In genomic region chr9:126869368-126869767, GRCh38 we compare ENCODE assay signal across 26 cellular contexts. TPM values are rescaled to one million over a fixed set of nuclear protein-coding genes. Genes with fewer than 3 reads are reported as not detected.
DNase-seq lines count a peak whose midpoint lies in the region; ATAC-seq and TF ChIP-seq lines count a peak whose summit lies in the region.
"Had no signal": no experiment of that assay in that cellular context is flagged by ENCODE, and none has a peak within 500 bp of the region (broad histone marks: within the 10 kb centered on the region; RNA-seq: fewer than 3 reads in every experiment).

No MANE protein-coding gene starts in this region.

- no peak for DNase-seq in SK-N-MC (ENCODE audit: low read depth, low spot score)
- peak; percentile 46 for DNase-seq in epithelial cell of esophagus (ENCODE audit: low read depth)
- no peak for DNase-seq in trophoblast cell
- no peak for DNase-seq in left ventricle myocardium superior
- DNase-seq in HK-2 (ENCODE audit: unreplicated experiment): no peak
- DNase-seq in SW 1271 (lab: John Stamatoyannopoulos, UW): no peak
- DNase-seq in hepatic stellate cell (ENCODE audit: low spot score): no peak
- DNase-seq: activated CD4-positive, alpha-beta T cell treated with anti-CD3 and anti-CD28 coated beads for 4 hours; activated gamma-delta T cell treated with Interleukin-2 at 50 U/mL for 16 hours; activated T-cell treated with anti-CD3 and anti-CD28 coated beads, Interleukin-2, amount 50 U/mL, for 48 hours; immature natural killer cell; mesenchymal stem cell; NCI-H1048; NCI-H2107; NCI-H345; NCI-H69; pancreas; PC-9; right cardiac atrium; Right ventricle myocardium superior; stimulated activated CD4-positive, alpha-beta T cell treated with anti-CD3 and anti-CD28 coated beads, Interleukin-12 subunit alpha, Interleukin-12 subunit beta, amount 100 ng/mL, for 4 hours; stimulated activated CD4-positive, alpha-beta T cell treated with anti-CD3 and anti-CD28 coated beads, Interleukin-2, amount 100 ng/mL, for 48 hours had no signal

- no peak overlapping the region for H3K4me2 ChIP-seq in trophoblast cell (ENCODE audit: low read length)
- H3K4me2 ChIP-seq: BLaER1, PC-9 had no signal

- no peak overlapping the region for H3K14ac ChIP-seq in trophoblast cell (ENCODE audit: low read length)

- H2BK5ac ChIP-seq in trophoblast cell (ENCODE audit: low read depth, low read length, poor library complexity): no peak overlapping the region

- no peak overlapping the region for H4K91ac ChIP-seq in trophoblast cell (ENCODE audit: low read depth, low read length)

- peaks cover 3% of the 10 kb centered on the region for H3K79me2 ChIP-seq in trophoblast cell (ENCODE audit: control insufficient read depth, insufficient read depth, low read length, poor library complexity)

- no peak overlapping the region for H3K9ac ChIP-seq in SK-N-MC (ENCODE audit: insufficient read length)
- no peak overlapping the region for H3K9ac ChIP-seq in trophoblast cell (ENCODE audit: low read length)
- H3K9ac ChIP-seq: BLaER1 had no signal

- H3K4ac ChIP-seq in trophoblast cell (ENCODE audit: low read depth, low read length): peak overlapping the region; percentile 89

- H3K23ac ChIP-seq in trophoblast cell (ENCODE audit: low read length): no peak overlapping the region

- H2BK12ac ChIP-seq in trophoblast cell (ENCODE audit: low read length): no peak overlapping the region

- H3K79me1 ChIP-seq in trophoblast cell (ENCODE audit: low read length): no peaks in the 10 kb centered on the region

- H2BK120ac ChIP-seq in trophoblast cell (ENCODE audit: insufficient read depth, low read length, poor library complexity): no peak overlapping the region

- no peak overlapping the region for H2AK5ac ChIP-seq in trophoblast cell (ENCODE audit: low read length)

- H3K27me3 ChIP-seq in trophoblast cell (ENCODE audit: insufficient read depth, low read length): no peaks in the 10 kb centered on the region
- H3K27me3 ChIP-seq: BLaER1, pancreas had no signal

- ATAC-seq in left ventricle myocardium superior: no peak
- ATAC-seq: left lobe of liver, pancreas, right cardiac atrium had no signal

- peak overlapping the region; percentile 11 for H3K18ac ChIP-seq in trophoblast cell (ENCODE audit: low read length)

- H3K9me3 ChIP-seq in HEK293 (ENCODE audit: control insufficient read depth, insufficient read depth, low read depth, low read length): no peaks in the 10 kb centered on the region
- H3K9me3 ChIP-seq in SK-N-MC (ENCODE audit: low read depth, low read length): no peaks in the 10 kb centered on the region
- H3K9me3 ChIP-seq in trophoblast cell (ENCODE audit: insufficient read depth, low read depth, low read length): no peaks in the 10 kb centered on the region
- H3K9me3 ChIP-seq: BLaER1, pancreas had no signal

- H4K8ac ChIP-seq in trophoblast cell (ENCODE audit: low read depth, low read length): no peak overlapping the region

- no peak overlapping the region for H4K12ac ChIP-seq in trophoblast cell (ENCODE audit: low read depth, low read length)

- H2AFZ ChIP-seq in trophoblast cell (ENCODE audit: insufficient read depth, low read length, poor library complexity): peak overlapping the region; percentile 6
- H2AFZ ChIP-seq: PC-9 had no signal

- CTCF ChIA-PET in HEK293 (lab: Yijun Ruan, JAX): interaction anchor here (0.6 to 1.5 kb wide), 3 partner anchors 10 to 66 kb away, joined by 3 to 7 read pairs (median 3); partner anchors contain the start of gene ZBTB34

- TF ChIP-seq CTCF in HEK293 (tag by site-specific recombination; IDR thresholded peaks at IDR 0.05) (no peak), epithelial cell of esophagus (IDR thresholded peaks at IDR 0.05; ENCODE audit: insufficient read depth, low read depth, low read length, missing control alignments) (no peak)

- no peak overlapping the region for H3K4me3 ChIP-seq in HEK293 (ENCODE audit: low read depth, low read length)
- no peak overlapping the region for H3K4me3 ChIP-seq in SK-N-MC
- H3K4me3 ChIP-seq in epithelial cell of esophagus (ENCODE audit: low read length): no peak overlapping the region
- H3K4me3 ChIP-seq in trophoblast cell (ENCODE audit: low read depth, low read length): no peak overlapping the region
- H3K4me3 ChIP-seq: BLaER1, pancreas, PC-9 had no signal

- H3K4me1 ChIP-seq in HEK293 (ENCODE audit: control insufficient read depth, insufficient read depth, low read length): no peaks in the 10 kb centered on the region
- peaks cover 2 to 5% of the 10 kb centered on the region in 2 experiments for H3K4me1 ChIP-seq in trophoblast cell (ENCODE audit: control insufficient read depth in 1 of 2, insufficient read depth in 2 of 2, low read length in 2 of 2)
- H3K4me1 ChIP-seq: pancreas had no signal

- H3K27ac ChIP-seq in HEK293 (ENCODE audit: extremely low read depth, low read depth, low read length) (no peak overlapping the region), SK-N-MC (peak overlapping the region; percentile 40; the same call in 1 of the 2 replicates), trophoblast cell (ENCODE audit: low read depth, low read length) (no peak overlapping the region)
- H3K27ac ChIP-seq: BLaER1, pancreas, PC-9, VCaP had no signal

- no CpG with 5 or more reads among the region's 7 CpGs for WGBS in trophoblast cell (ENCODE audit: extremely low coverage, insufficient coverage, insufficient read length)

- POLR2A ChIA-PET in HEK293 (lab: Yijun Ruan, JAX): interaction anchor here (0.6 to 1.0 kb wide), 2 partner anchors 9 to 65 kb away, joined by 3 to 4 read pairs; no protein-coding TSS in a partner anchor

- intact Hi-C loops in left ventricle myocardium superior (cut with micrococcal nuclease): no loop called here

- H3K36me3 ChIP-seq in HEK293 (ENCODE audit: control insufficient read depth in 2 of 2, insufficient read depth in 1 of 2, low read length in 2 of 2): peaks cover 0 to 30% of the 10 kb centered on the region in 2 experiments; a peak in 2 of 3 replicates
- peaks cover 42% of the 10 kb centered on the region for H3K36me3 ChIP-seq in SK-N-MC (ENCODE audit: insufficient read depth, low read length)
- peaks cover 14 to 18% of the 10 kb centered on the region in 2 experiments for H3K36me3 ChIP-seq in trophoblast cell (ENCODE audit: control insufficient read depth in 1 of 2, insufficient read depth in 2 of 2, low read length in 2 of 2)

TF ChIP-seq in HEK293, 187 proteins besides CTCF, POLR2A, EP300 and RAD21:
- TF ChIP-seq OSR2 (tag by site-specific recombination; IDR thresholded peaks at IDR 0.05): 0 out of 2 replicates have a peak, but pooled peaks have one; percentile 31
- peak; percentile 50 for TF ChIP-seq GLIS1 (tag by site-specific recombination; IDR thresholded peaks at IDR 0.05)
- TF ChIP-seq ZFHX2 (tag by site-specific recombination; conservative IDR thresholded peaks at IDR 0.05): peak; percentile 64
- peak; percentile 53 for TF ChIP-seq EGR2 (tag by site-specific recombination; IDR thresholded peaks at IDR 0.05; ENCODE audit: low read depth)
- TF ChIP-seq ZNF654 (tag by site-specific recombination; IDR thresholded peaks at IDR 0.05; ENCODE audit: low read depth): no peak
- no peak for TF ChIP-seq ZNF785 (tag by site-specific recombination; IDR thresholded peaks at IDR 0.05)
- TF ChIP-seq HOXD13 (CRISPR knock-in tag; IDR thresholded peaks at IDR 0.05; ENCODE audit: borderline replicate concordance): no peak
- TF ChIP-seq SCRT2 (tag by site-specific recombination; IDR thresholded peaks at IDR 0.05): no peak
- TF ChIP-seq KLF9 (tag by site-specific recombination; IDR thresholded peaks at IDR 0.05; ENCODE audit: low read depth): 0 out of 2 replicates have a peak, but pooled peaks have one; percentile 23
- TF ChIP-seq ZSCAN16 (tag by site-specific recombination; IDR thresholded peaks at IDR 0.05): no peak
- TF ChIP-seq ZEB2 (tag by site-specific recombination; IDR thresholded peaks at IDR 0.05): no peak
- no peak for TF ChIP-seq ZNF24 (tag by site-specific recombination; IDR thresholded peaks at IDR 0.05)
- peak; percentile 40 for TF ChIP-seq PRDM1 (tag by site-specific recombination; IDR thresholded peaks at IDR 0.05)
TF ChIP-seq in HEK293: peak in this region for 6.

RNA-seq across cellular contexts. Expression of gene ZBTB34, which starts 8.9 kb away (rescaled TPM):
- 9.6 and 9.9 TPM in 2 replicates for polyA plus RNA-seq in trophoblast cell (2013)
- 5.3 TPM for total RNA-seq in left ventricle myocardium superior

RNA-seq across cellular contexts. Expression of gene RALGPS1, which starts 45.2 kb away (rescaled TPM):
- 2.5 and 2.9 TPM in 2 replicates for polyA plus RNA-seq in trophoblast cell (2013)
- 21.1 TPM for total RNA-seq in left ventricle myocardium superior
